Comparison of ENCODE assay signal across 8 cellular contexts in genomic region chr11:65084598-65085375, GRCh38. TPM values are rescaled to one million over a fixed set of nuclear protein-coding genes. Genes with fewer than 3 reads are reported as not detected.
DNase-seq lines count a peak whose midpoint lies in the region; ATAC-seq and TF ChIP-seq lines count a peak whose summit lies in the region.

No MANE protein-coding gene starts in this region.

- DNase-seq in CD4-positive, alpha-beta memory T cell, result no peak
- no peak for DNase-seq in colonic mucosa
- no peak for DNase-seq in nephron progenitor cell
- no peak for DNase-seq in hepatic stellate cell (ENCODE audit: low spot score)
- DNase-seq in stimulated activated naive CD4-positive, alpha-beta T cell (lab: John Stamatoyannopoulos, UW), result no peak
- no peak for DNase-seq in NK-92 treated with Interleukin-12 subunit alpha and Interleukin-12 subunit beta, amount 100 ng/mL, for 24 hours (lab: John Stamatoyannopoulos, UW)

- H3K27ac Mint-ChIP-seq in CD4-positive, alpha-beta memory T cell, result peak overlapping the region; percentile 97 to 99 (median 98)
- peak overlapping the region; percentile 98 for H3K27ac Mint-ChIP-seq in nephron progenitor cell

- H3K9me3 Mint-ChIP-seq in CD4-positive, alpha-beta memory T cell, result peaks cover 0 to 4% (median 0%) of the 10 kb centered on the region in 8 donors
- H3K9me3 Mint-ChIP-seq in nephron progenitor cell, result no peaks in the 10 kb centered on the region

- intact Hi-C loops in CD4-positive, alpha-beta memory T cell (cut with micrococcal nuclease), result loop anchor here (1.0 kb wide), 8 partner anchors 12 to 306 kb away; partner anchors contain the start of genes FAU, MRPL49, PPP2R5B and SF1
- intact Hi-C loops in colonic mucosa (cut with DNase I), result loop anchor here (10.0 kb wide), 1 partner anchor 240 kb away; the partner anchor contains the start of gene CDC42BPG

- H3K4me1 ChIP-seq in CD4-positive, alpha-beta memory T cell (ENCODE audit: insufficient read depth, low read length), result peaks cover 24% of the 10 kb centered on the region
- H3K4me1 ChIP-seq in HUES6 (ENCODE audit: control insufficient read depth, insufficient read depth, low read length) (peaks cover 6% of the 10 kb centered on the region), colonic mucosa (peaks cover 13% of the 10 kb centered on the region)

- ATAC-seq in HG03045 (IDR thresholded peaks at IDR 0.05; ENCODE audit: unreplicated experiment), result no peak

- peak overlapping the region; percentile 92 to 96 (median 94) for H3K4me3 Mint-ChIP-seq in CD4-positive, alpha-beta memory T cell
- H3K4me3 Mint-ChIP-seq in nephron progenitor cell, result peak overlapping the region; percentile 99

- H3K36me3 Mint-ChIP-seq in CD4-positive, alpha-beta memory T cell, result peaks cover 28 to 29% of the 10 kb centered on the region in 2 donors
- peaks cover 27% of the 10 kb centered on the region for H3K36me3 Mint-ChIP-seq in nephron progenitor cell (ENCODE audit: low read depth)

- H3K9me3 ChIP-seq in CD4-positive, alpha-beta memory T cell (ENCODE audit: control insufficient read depth in 1 of 2, low read length in 2 of 2), result no peaks in the 10 kb centered on the region
- H3K9me3 ChIP-seq in HUES6 (ENCODE audit: control insufficient read depth, insufficient read depth, low read depth, low read length) (no peaks in the 10 kb centered on the region), colonic mucosa (no peaks in the 10 kb centered on the region)

- POLR2A ChIA-PET in CD4-positive, alpha-beta memory T cell (lab: Charles Lee; ENCODE audit: partially characterized antibody), result interaction anchor here (0.8 to 3.0 kb wide), 7 partner anchors 9 to 37 kb away, joined by 3 to 17 read pairs (median 4); partner anchors contain the start of genes FAU, MRPL49, TM7SF2 and VPS51

- peak overlapping the region; percentile 94 for H3K27ac ChIP-seq in CD4-positive, alpha-beta memory T cell (ENCODE audit: low read depth, low read length)
- H3K27ac ChIP-seq in HUES6 (ENCODE audit: low read depth, low read length), result no peak overlapping the region
- peak overlapping the region; percentile 77 for H3K27ac ChIP-seq in colonic mucosa

- no peaks in the 10 kb centered on the region for H3K27me3 Mint-ChIP-seq in CD4-positive, alpha-beta memory T cell
- H3K27me3 Mint-ChIP-seq in nephron progenitor cell (ENCODE audit: low read depth, poor library complexity), result no peaks in the 10 kb centered on the region

- H3K4me3 ChIP-seq in CD4-positive, alpha-beta memory T cell (ENCODE audit: low read length in 2 of 2), result peak overlapping the region; percentile 50 to 75
- H3K4me3 ChIP-seq in HUES6 (ENCODE audit: low read depth, low read length), result peak overlapping the region; percentile 98
- H3K4me3 ChIP-seq in colonic mucosa, result peak overlapping the region; percentile 89

- H3K9ac ChIP-seq in HUES6 (ENCODE audit: low read length) (peak overlapping the region; percentile 99), colonic mucosa (ENCODE audit: low read depth in 2 of 2, low read length in 2 of 2) (peak overlapping the region; percentile 78 to 90)

- TF ChIP-seq CTCF in colonic mucosa (IDR thresholded peaks at IDR 0.05) (no peak), nephron progenitor cell (IDR thresholded peaks at IDR 0.05) (no peak)

- peaks cover 9 to 42% (median 25%) of the 10 kb centered on the region in 4 donors for H3K4me1 Mint-ChIP-seq in CD4-positive, alpha-beta memory T cell
- H3K4me1 Mint-ChIP-seq in nephron progenitor cell, result peaks cover 41% of the 10 kb centered on the region

- peaks cover 37% of the 10 kb centered on the region for H3K36me3 ChIP-seq in CD4-positive, alpha-beta memory T cell (ENCODE audit: insufficient read depth, low read length)
- H3K36me3 ChIP-seq in HUES6 (ENCODE audit: control insufficient read depth, insufficient read depth, low read length) (peaks cover 70% of the 10 kb centered on the region), colonic mucosa (no peaks in the 10 kb centered on the region)

- H3K27me3 ChIP-seq in CD4-positive, alpha-beta memory T cell (ENCODE audit: insufficient read depth, low read length), result no peaks in the 10 kb centered on the region
- H3K27me3 ChIP-seq in HUES6 (ENCODE audit: control insufficient read depth, insufficient read depth, low read length) (no peaks in the 10 kb centered on the region), colonic mucosa (no peaks in the 10 kb centered on the region)

- CTCF ChIA-PET in CD4-positive, alpha-beta memory T cell (lab: Charles Lee; ENCODE audit: partially characterized antibody), result interaction anchor here (1.0 to 1.8 kb wide), 8 partner anchors 10 to 70 kb away, joined by 3 to 9 read pairs (median 4); partner anchors contain the start of genes ARL2 and SAC3D1

RNA-seq across cellular contexts. Expression of gene ZFPL1, which starts 0.8 kb away (rescaled TPM):
- total RNA-seq in CD4-positive, alpha-beta memory T cell, result 10 to 100 TPM; 48.6 to 51.9 TPM
- 10 to 100 TPM; 28.7 to 31.0 TPM for polyA plus RNA-seq in CD4-positive, alpha-beta memory T cell
- 10 to 100 TPM; 43.2 to 54.3 TPM for total RNA-seq in colonic mucosa

RNA-seq across cellular contexts. Expression of gene CDCA5, which starts 0.9 kb away (rescaled TPM):
- total RNA-seq in CD4-positive, alpha-beta memory T cell, result under 1 TPM; 0.41 to 0.64 TPM
- under 1 TPM in 1 of 2 donors, not detected in 1; 0.41 TPM for polyA plus RNA-seq in CD4-positive, alpha-beta memory T cell
- 10 to 100 TPM in 1 of 2 donors, 1 to 10 TPM in 1; 9.7 to 51.7 TPM for total RNA-seq in colonic mucosa

RNA-seq across cellular contexts. Expression of gene VPS51, which starts 11.2 kb away (rescaled TPM):
- total RNA-seq in CD4-positive, alpha-beta memory T cell, result 100 to 1,000 TPM; 221 to 226 TPM
- polyA plus RNA-seq in CD4-positive, alpha-beta memory T cell, result 100 to 1,000 TPM in 1 of 2 donors, 10 to 100 TPM in 1; 87.0 to 113 TPM
- total RNA-seq in colonic mucosa, result 100 to 1,000 TPM; 147 to 159 TPM

RNA-seq across cellular contexts. Expression of gene NAALADL1, which starts 26.4 kb away (rescaled TPM):
- 10 to 100 TPM; 22.4 to 23.4 TPM for total RNA-seq in CD4-positive, alpha-beta memory T cell
- 10 to 100 TPM; 16.6 to 27.0 TPM for polyA plus RNA-seq in CD4-positive, alpha-beta memory T cell
- total RNA-seq in colonic mucosa, result 10 to 100 TPM; 10.5 to 30.8 TPM

RNA-seq across cellular contexts. Expression of gene TM7SF2, which starts 26.9 kb away (rescaled TPM):
- total RNA-seq in CD4-positive, alpha-beta memory T cell, result 10 to 100 TPM; 22.4 to 27.2 TPM
- polyA plus RNA-seq in CD4-positive, alpha-beta memory T cell, result 10 to 100 TPM in 1 of 2 donors, 1 to 10 TPM in 1; 9.1 to 12.1 TPM
- 10 to 100 TPM; 26.6 to 40.0 TPM for total RNA-seq in colonic mucosa

Comparison
In these comparisons a context has a peak if more than half of its experiments do, and no peak if none do; other contexts are left out.
1. RNA of gene CDCA5, which starts 0.9 kb away (total RNA-seq): 9.7 to 51.7 TPM in colonic mucosa; 0.41 to 0.64 TPM in CD4-positive, alpha-beta memory T cell; every median in the first group is over 4 times any median in the second.
2. Peak in every context shown above with its lines, with median percentiles within 50 percentile points of each other: H3K4me3 ChIP-seq.